ENCODE assay signal across 1 cellular context in genomic region chr2:179096090-179096489, GRCh38.
TF ChIP-seq lines count a peak whose summit lies in the region.

No MANE protein-coding gene starts in this region.

TF ChIP-seq in HepG2, 621 proteins besides CTCF, POLR2A, EP300 and RAD21 (continued from another document):
- TF ChIP-seq MTERF4 (CRISPR knock-in tag; IDR thresholded peaks at IDR 0.05), result no peak
- TF ChIP-seq JUND (CRISPR knock-in tag; IDR thresholded peaks at IDR 0.05), result no peak
- TF ChIP-seq TIGD3 (CRISPR knock-in tag; IDR thresholded peaks at IDR 0.05; ENCODE audit: borderline replicate concordance), result no peak
- no peak for TF ChIP-seq ZNF720 (CRISPR knock-in tag; IDR thresholded peaks at IDR 0.05)
- TF ChIP-seq HNF4A (CRISPR knock-in tag; IDR thresholded peaks at IDR 0.05), result no peak
- TF ChIP-seq ZNF567 (CRISPR knock-in tag; IDR thresholded peaks at IDR 0.05; ENCODE audit: borderline replicate concordance), result no peak
